Comparison of ENCODE assay signal across 24 cellular contexts in the genomic region with DNA sequence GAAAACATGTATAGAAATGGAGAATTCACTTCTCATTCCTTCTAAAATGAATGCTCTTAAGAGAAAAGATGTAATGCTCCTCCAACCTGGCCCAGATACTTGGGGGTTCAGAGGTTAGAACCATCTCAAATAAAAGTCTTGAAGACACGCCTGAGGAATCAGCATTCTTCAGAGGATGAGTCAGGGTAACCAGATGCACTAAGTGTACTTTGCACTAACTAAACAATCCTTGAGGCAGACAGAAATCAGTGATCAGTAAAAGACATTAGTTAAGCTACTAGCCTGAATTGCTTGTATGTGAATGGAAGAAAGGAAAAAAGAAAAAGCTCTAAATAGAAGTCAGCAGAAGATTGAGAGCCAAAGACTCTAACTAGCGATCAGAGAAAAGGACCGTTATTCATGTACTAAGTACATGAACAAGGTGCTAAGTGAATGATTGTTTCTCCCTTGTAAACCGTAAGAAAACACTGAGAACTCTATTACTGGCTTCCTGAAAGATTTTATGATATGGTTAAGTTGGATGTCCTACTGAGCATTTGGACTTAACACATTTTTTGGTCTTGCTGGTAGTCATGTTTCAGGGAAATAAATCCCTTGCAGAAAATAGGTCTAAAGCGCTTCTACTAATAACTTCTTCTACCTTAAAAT.
DNase-seq lines count a peak whose midpoint lies in the region; ATAC-seq, FAIRE-seq and TF ChIP-seq lines count a peak whose summit lies in the region.
"Had no signal": no experiment of that assay in that cellular context is flagged by ENCODE, and none has a peak within 500 bp of the region (broad histone marks: within the 10 kb centered on the region; RNA-seq: fewer than 3 reads in every experiment).

No MANE protein-coding gene starts in this region.

- H2AFZ ChIP-seq in HCT116 (ENCODE audit: low read depth, low read length, poor library complexity, severe bottlenecking), result no peak overlapping the region
- no peak overlapping the region for H2AFZ ChIP-seq in osteoblast (ENCODE audit: low read length)

- ATAC-seq in HCT116, result no peak
- no peak for ATAC-seq in HG02981 (IDR thresholded peaks at IDR 0.05; ENCODE audit: unreplicated experiment)
- ATAC-seq: HepG2, K562 had no signal

- H3K27ac Mint-ChIP-seq in chondrocyte (ENCODE audit: unreplicated experiment) (no peak overlapping the region), HFFc6 (no peak overlapping the region)
- H3K27ac Mint-ChIP-seq: CD8-positive, alpha-beta memory T cell; T-helper 1 cell treated with Interleukin-12 subunit alpha and Interleukin-12 subunit beta and Interleukin-4 antibody, amounts not matched to agents 30 μg/mL and 1 μg/mL, for 36 hours had no signal

- TF ChIP-seq CTCF in HCT116 (IDR thresholded peaks at IDR 0.05 in 2 of 3, conservative IDR thresholded peaks at IDR 0.05 in 1 of 3; ENCODE audit: borderline replicate concordance in 1 of 3, insufficient read depth in 1 of 3, low read depth in 2 of 3, low read length in 2 of 3) (no peak), kidney epithelial cell (IDR thresholded peaks at IDR 0.05; ENCODE audit: insufficient read depth, low read length, poor library complexity, severe bottlenecking) (no peak), osteoblast (IDR thresholded peaks at IDR 0.05; ENCODE audit: extremely low read depth, low read depth, low read length) (no peak), chondrocyte (IDR thresholded peaks at IDR 0.05) (no peak), HFFc6 (IDR thresholded peaks at IDR 0.05) (no peak)

- no peaks in the 10 kb centered on the region for H3K27me3 ChIP-seq in HCT116 (ENCODE audit: insufficient read depth, low read length)
- H3K27me3 ChIP-seq in kidney epithelial cell (ENCODE audit: control insufficient read depth, insufficient read depth, low read length), result no peaks in the 10 kb centered on the region
- no peaks in the 10 kb centered on the region for H3K27me3 ChIP-seq in osteoblast (ENCODE audit: insufficient read depth, low read length)
- H3K27me3 ChIP-seq: BLaER1 treated with 17β-estradiol and CSF1 and Interleukin-3, amounts not matched to agents 10 nM and 100 nM; Peyer's patch; SJSA1 had no signal

- H3K4me1 ChIP-seq in HCT116 (ENCODE audit: control insufficient read depth in 1 of 2, insufficient read depth in 2 of 2, low read length in 2 of 2) (peaks cover 4 to 6% of the 10 kb centered on the region in 2 experiments; a peak in 2 of 4 replicates), osteoblast (ENCODE audit: insufficient read depth, low read length) (no peaks in the 10 kb centered on the region)
- H3K4me1 ChIP-seq: BLaER1 treated with 17β-estradiol and CSF1 and Interleukin-3, amounts not matched to agents 10 nM and 100 nM; Peyer's patch; SJSA1 had no signal

- H4K20me1 ChIP-seq in HCT116 (ENCODE audit: insufficient read depth), result no peaks in the 10 kb centered on the region
- H4K20me1 ChIP-seq in osteoblast (ENCODE audit: insufficient read depth, low read length), result no peaks in the 10 kb centered on the region
- H4K20me1 ChIP-seq: BLaER1 treated with 17β-estradiol and CSF1 and Interleukin-3, amounts not matched to agents 10 nM and 100 nM had no signal

- H3K36me3 Mint-ChIP-seq in chondrocyte (ENCODE audit: low read depth), result no peaks in the 10 kb centered on the region
- no peaks in the 10 kb centered on the region for H3K36me3 Mint-ChIP-seq in HFFc6 (ENCODE audit: low read depth)

- H3K36me3 ChIP-seq in HCT116 (ENCODE audit: control insufficient read depth in 1 of 2, insufficient read depth in 2 of 2, low read length in 2 of 2) (no peaks in the 10 kb centered on the region), kidney epithelial cell (ENCODE audit: control insufficient read depth, insufficient read depth, low read length) (no peaks in the 10 kb centered on the region), osteoblast (ENCODE audit: insufficient read depth, low read length) (no peaks in the 10 kb centered on the region)
- H3K36me3 ChIP-seq: BLaER1 treated with 17β-estradiol and CSF1 and Interleukin-3, amounts not matched to agents 10 nM and 100 nM; Peyer's patch; SJSA1 had no signal

- RAD21 ChIA-PET in HCT116 (lab: Charles Lee; ENCODE audit: low non-redundant PET in 1 of 2, low total read pairs in 2 of 2, uncharacterized antibody in 2 of 2, unreplicated experiment in 2 of 2), result no interaction called here

- no peak for TF ChIP-seq RAD21 in HCT116 (IDR thresholded peaks at IDR 0.05; ENCODE audit: low read depth)

- CTCF ChIA-PET in HCT116 (lab: Charles Lee), result no interaction called here

- H3K27ac ChIP-seq in HCT116 (ENCODE audit: low read depth, low read length) (no peak overlapping the region), osteoblast (ENCODE audit: low read depth, low read length) (no peak overlapping the region)
- H3K27ac ChIP-seq: BLaER1 treated with 17β-estradiol and CSF1 and Interleukin-3, amounts not matched to agents 10 nM and 100 nM; Peyer's patch; SJSA1 had no signal

- H3K9me3 ChIP-seq in HCT116 (ENCODE audit: control insufficient read depth in 1 of 2, insufficient read depth in 1 of 2, low read depth in 1 of 2, low read length in 2 of 2) (no peaks in the 10 kb centered on the region), osteoblast (ENCODE audit: low read depth, low read length) (peaks cover 2% of the 10 kb centered on the region)
- H3K9me3 ChIP-seq: BLaER1 treated with 17β-estradiol and CSF1 and Interleukin-3, amounts not matched to agents 10 nM and 100 nM; Peyer's patch; SJSA1 had no signal

- H3K9me3 Mint-ChIP-seq in chondrocyte (ENCODE audit: low read depth) (peaks cover 14% of the 10 kb centered on the region), HFFc6 (peaks cover 48% of the 10 kb centered on the region)

- POLR2A ChIA-PET in HCT116 (lab: Charles Lee), result no interaction called here

- BruUV-seq in HCT116 (replicated peaks; lab: Mats Ljungman, UMichigan), result no TSS peak

- no peaks in the 10 kb centered on the region for H3K9me2 ChIP-seq in HCT116 (ENCODE audit: insufficient read depth)

- H3K27me3 Mint-ChIP-seq in chondrocyte (ENCODE audit: low read depth) (no peaks in the 10 kb centered on the region), HFFc6 (ENCODE audit: insufficient read depth) (no peaks in the 10 kb centered on the region; the same call in 1 of the 2 replicates)
- H3K27me3 Mint-ChIP-seq: CD8-positive, alpha-beta memory T cell had no signal

- H3K79me2 ChIP-seq in HCT116 (ENCODE audit: insufficient read depth, low read length), result no peaks in the 10 kb centered on the region
- H3K79me2 ChIP-seq in osteoblast (ENCODE audit: insufficient read depth, low read length), result no peaks in the 10 kb centered on the region

- H3K4me3 Mint-ChIP-seq in chondrocyte (ENCODE audit: unreplicated experiment), result no peak overlapping the region
- H3K4me3 Mint-ChIP-seq in HFFc6, result no peak overlapping the region
- H3K4me3 Mint-ChIP-seq: CD8-positive, alpha-beta memory T cell; T-helper 1 cell treated with Interleukin-12 subunit alpha and Interleukin-12 subunit beta and Interleukin-4 antibody, amounts not matched to agents 30 μg/mL and 1 μg/mL, for 36 hours had no signal

- no peaks in the 10 kb centered on the region for H3K4me1 Mint-ChIP-seq in chondrocyte (ENCODE audit: low read depth)
- no peaks in the 10 kb centered on the region for H3K4me1 Mint-ChIP-seq in HFFc6 (ENCODE audit: low read depth)
- H3K4me1 Mint-ChIP-seq: CD8-positive, alpha-beta memory T cell had no signal

- TF ChIP-seq POLR2A in HCT116 (IDR thresholded peaks at IDR 0.05; ENCODE audit: borderline replicate concordance, extremely low read depth, insufficient read depth, insufficient read length), result no peak

- DNase-seq in HCT116 (ENCODE audit: low read depth, low spot score) (no peak), RCC 7860 (ENCODE audit: low spot score) (peak; percentile 59), kidney epithelial cell (ENCODE audit: low read depth) (peak; percentile 21), osteoblast (ENCODE audit: insufficient read length, low spot score, missing footprints) (no peak), chondrocyte (ENCODE audit: low spot score) (no peak), HFFc6 (no peak)
- DNase-seq: CD8-positive, alpha-beta memory T cell; DMS53; GDM1; NCI-H1105; NCI-H146; NCI-H2029; NCI-H2227 treated with DMSO at 0.1 percent for 48 hours; NCI-H510A treated with DMSO at 0.1 percent for 48 hours; NCI-H774; Peyer's patch had no signal

- H3K4me2 ChIP-seq in HCT116 (ENCODE audit: low read length), result peak overlapping the region; percentile 17; the same call in 1 of the 2 replicates
- H3K4me2 ChIP-seq in osteoblast (ENCODE audit: insufficient read depth, low read length), result no peak overlapping the region
- H3K4me2 ChIP-seq: BLaER1 treated with 17β-estradiol and CSF1 and Interleukin-3, amounts not matched to agents 10 nM and 100 nM had no signal

- no peak overlapping the region for H3K9ac ChIP-seq in HCT116 (ENCODE audit: low read length)
- H3K9ac ChIP-seq: BLaER1 treated with 17β-estradiol and CSF1 and Interleukin-3, amounts not matched to agents 10 nM and 100 nM had no signal

- intact Hi-C loops in HCT116 (cut with micrococcal nuclease), result no loop called here

- H3K4me3 ChIP-seq in HCT116 (replicated peaks in 1 of 2; ENCODE audit: low read depth in 1 of 2, low read length in 2 of 2) (no peak overlapping the region), kidney epithelial cell (ENCODE audit: low read depth, low read length) (no peak overlapping the region), osteoblast (ENCODE audit: insufficient read depth, low read length) (no peak overlapping the region)
- H3K4me3 ChIP-seq: BLaER1 treated with 17β-estradiol and CSF1 and Interleukin-3, amounts not matched to agents 10 nM and 100 nM; K562; Peyer's patch; SJSA1 had no signal

- peak; percentile 85 for FAIRE-seq in RCC 7860 (lab: Jason Lieb, UNC)
- FAIRE-seq: GM18507, H1, HepG2, K562 had no signal

TF ChIP-seq in HCT116, 20 proteins besides CTCF, POLR2A, EP300 and RAD21 (continues in another document):
- TF ChIP-seq JUND (IDR thresholded peaks at IDR 0.05) (no peak), CEBPB (IDR thresholded peaks at IDR 0.05; ENCODE audit: low read depth) (no peak), TCF7L2 (IDR thresholded peaks at IDR 0.05; ENCODE audit: borderline replicate concordance, extremely low read depth, insufficient read depth, insufficient read length) (no peak), SIN3A (IDR thresholded peaks at IDR 0.05; ENCODE audit: low read depth) (no peak), SP1 (IDR thresholded peaks at IDR 0.05; ENCODE audit: low read depth) (no peak), ELF1 (IDR thresholded peaks at IDR 0.05; ENCODE audit: borderline replicate concordance, low read depth) (no peak), EZH2phosphoT487 (IDR thresholded peaks at IDR 0.05; ENCODE audit: borderline replicate concordance) (no peak), CBX3 (IDR thresholded peaks at IDR 0.05; ENCODE audit: low read depth) (no peak)
- TF ChIP-seq, protein P1, sequence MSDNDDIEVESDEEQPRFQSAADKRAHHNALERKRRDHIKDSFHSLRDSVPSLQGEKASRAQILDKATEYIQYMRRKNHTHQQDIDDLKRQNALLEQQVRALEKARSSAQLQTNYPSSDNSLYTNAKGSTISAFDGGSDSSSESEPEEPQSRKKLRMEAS (IDR thresholded peaks at IDR 0.05), result no peak
- TF ChIP-seq, protein P2, sequence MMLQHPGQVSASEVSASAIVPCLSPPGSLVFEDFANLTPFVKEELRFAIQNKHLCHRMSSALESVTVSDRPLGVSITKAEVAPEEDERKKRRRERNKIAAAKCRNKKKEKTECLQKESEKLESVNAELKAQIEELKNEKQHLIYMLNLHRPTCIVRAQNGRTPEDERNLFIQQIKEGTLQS (IDR thresholded peaks at IDR 0.05), result no peak

Comparison
In these comparisons a context has a peak if more than half of its experiments do, and no peak if none do; other contexts are left out.
1. DNase-seq: peak in RCC 7860 (single experiment) and kidney epithelial cell (single experiment); none in HCT116 (single experiment), osteoblast (single experiment), chondrocyte (single experiment) and HFFc6 (single experiment).